24 cellular contexts compared by ENCODE assay signal in the genomic region with DNA sequence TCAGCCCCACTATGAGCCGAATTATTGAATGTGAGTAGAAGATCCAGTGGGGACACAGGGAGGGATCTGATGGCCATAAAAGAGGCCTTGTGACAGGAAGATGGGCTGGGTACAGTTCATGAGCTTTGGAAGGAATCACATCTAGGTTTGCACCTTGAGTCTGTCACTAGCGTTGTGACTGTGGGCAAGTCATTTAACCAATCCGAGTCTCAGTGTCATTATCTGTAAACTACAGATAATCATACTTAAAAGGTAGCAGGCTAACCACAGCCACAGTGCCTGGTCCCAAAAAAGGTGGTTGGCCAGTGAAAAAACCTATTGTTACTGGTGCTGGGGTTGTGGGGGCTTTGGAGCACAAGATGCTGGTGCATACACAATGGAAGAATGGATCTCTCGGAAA. TPM values are rescaled to one million over a fixed set of nuclear protein-coding genes. Genes with fewer than 3 reads are reported as not detected.
DNase-seq lines count a peak whose midpoint lies in the region; ATAC-seq and TF ChIP-seq lines count a peak whose summit lies in the region.
"Had no signal": no experiment of that assay in that cellular context is flagged by ENCODE, and none has a peak within 500 bp of the region (broad histone marks: within the 10 kb centered on the region; RNA-seq: fewer than 3 reads in every experiment).

No MANE protein-coding gene starts in this region.

- peak; percentile 37 for ATAC-seq in activated CD4-positive, alpha-beta T cell treated with anti-CD3 and anti-CD28 coated beads for 36 hours
- peak; percentile 38 for ATAC-seq in stimulated activated naive CD8-positive, alpha-beta T cell treated with anti-CD3 and anti-CD28 coated beads, Interleukin-15, amount 100 ng/mL, for 72 hours
- ATAC-seq in stimulated activated naive CD8-positive, alpha-beta T cell treated with anti-CD3 and anti-CD28 coated beads, Interleukin-15, Interleukin-2, amounts not matched to agents 100 U/mL and 50 U/mL, for 24 hours: no peak

- H3K27ac ChIP-seq in vagina: no peak overlapping the region
- no peak overlapping the region for H3K27ac ChIP-seq in caudate nucleus (ENCODE audit: low read depth, low read length)
- no peak overlapping the region for H3K27ac ChIP-seq in Peyer's patch
- H3K27ac ChIP-seq: 22Rv1; BLaER1 treated with 17β-estradiol and CSF1 and Interleukin-3, amounts not matched to agents 10 nM and 100 nM; KMS-11; SJCRH30 had no signal

- H3K27ac Mint-ChIP-seq in activated CD4-positive, alpha-beta T cell treated with anti-CD3 and anti-CD28 coated beads for 36 hours: no peak overlapping the region
- no peak overlapping the region for H3K27ac Mint-ChIP-seq in stimulated activated naive CD8-positive, alpha-beta T cell treated with anti-CD3 and anti-CD28 coated beads, Interleukin-15, amount 100 ng/mL, for 72 hours

- no peaks in the 10 kb centered on the region for H3K36me3 ChIP-seq in vagina
- no peaks in the 10 kb centered on the region for H3K36me3 ChIP-seq in Peyer's patch
- H3K36me3 ChIP-seq: BLaER1 treated with 17β-estradiol and CSF1 and Interleukin-3, amounts not matched to agents 10 nM and 100 nM; SJCRH30 had no signal

- TF ChIP-seq POLR2A in vagina (IDR thresholded peaks at IDR 0.05): no peak
- TF ChIP-seq POLR2A in Peyer's patch (IDR thresholded peaks at IDR 0.05): no peak

- H3K27me3 Mint-ChIP-seq in activated CD4-positive, alpha-beta T cell treated with anti-CD3 and anti-CD28 coated beads for 36 hours: no peaks in the 10 kb centered on the region
- H3K27me3 Mint-ChIP-seq in stimulated activated naive CD8-positive, alpha-beta T cell treated with anti-CD3 and anti-CD28 coated beads, Interleukin-15, amount 100 ng/mL, for 72 hours: no peaks in the 10 kb centered on the region

- H3K4me1 Mint-ChIP-seq in activated CD4-positive, alpha-beta T cell treated with anti-CD3 and anti-CD28 coated beads for 36 hours: peaks cover 20% of the 10 kb centered on the region
- peaks cover 14% of the 10 kb centered on the region for H3K4me1 Mint-ChIP-seq in stimulated activated naive CD8-positive, alpha-beta T cell treated with anti-CD3 and anti-CD28 coated beads, Interleukin-15, amount 100 ng/mL, for 72 hours

- POLR2A ChIA-PET in activated CD4-positive, alpha-beta T cell treated with anti-CD3 and anti-CD28 coated beads for 36 hours (lab: Charles Lee): no interaction called here

- CTCF ChIA-PET in activated CD4-positive, alpha-beta T cell treated with anti-CD3 and anti-CD28 coated beads for 36 hours (lab: Charles Lee): no interaction called here

- H3K4me3 Mint-ChIP-seq in activated CD4-positive, alpha-beta T cell treated with anti-CD3 and anti-CD28 coated beads for 36 hours: no peak overlapping the region
- no peak overlapping the region for H3K4me3 Mint-ChIP-seq in stimulated activated naive CD8-positive, alpha-beta T cell treated with anti-CD3 and anti-CD28 coated beads, Interleukin-15, amount 100 ng/mL, for 72 hours

- H3K27me3 ChIP-seq in vagina (no peaks in the 10 kb centered on the region), Peyer's patch (no peaks in the 10 kb centered on the region)
- H3K27me3 ChIP-seq: SJCRH30 had no signal

- TF ChIP-seq CTCF in vagina (IDR thresholded peaks at IDR 0.05) (no peak), Peyer's patch (IDR thresholded peaks at IDR 0.05) (no peak)

- no peaks in the 10 kb centered on the region for H3K9me3 Mint-ChIP-seq in activated CD4-positive, alpha-beta T cell treated with anti-CD3 and anti-CD28 coated beads for 36 hours (ENCODE audit: low read depth)
- no peaks in the 10 kb centered on the region for H3K9me3 Mint-ChIP-seq in stimulated activated naive CD8-positive, alpha-beta T cell treated with anti-CD3 and anti-CD28 coated beads, Interleukin-15, amount 100 ng/mL, for 72 hours

- H3K36me3 Mint-ChIP-seq in activated CD4-positive, alpha-beta T cell treated with anti-CD3 and anti-CD28 coated beads for 36 hours (ENCODE audit: low read depth): no peaks in the 10 kb centered on the region

- no peaks in the 10 kb centered on the region for H3K4me1 ChIP-seq in vagina
- peaks cover 0 to 9% (median 3%) of the 10 kb centered on the region in 4 donors for H3K4me1 ChIP-seq in Peyer's patch

- H3K4me3 ChIP-seq in vagina (no peak overlapping the region), Peyer's patch (no peak overlapping the region)
- H3K4me3 ChIP-seq: BLaER1 treated with 17β-estradiol and CSF1 and Interleukin-3, amounts not matched to agents 10 nM and 100 nM; SJCRH30 had no signal

- no peaks in the 10 kb centered on the region for H3K9me3 ChIP-seq in vagina
- H3K9me3 ChIP-seq in Peyer's patch: no peaks in the 10 kb centered on the region
- H3K9me3 ChIP-seq: SJCRH30 had no signal

- intact Hi-C loops in activated CD4-positive, alpha-beta T cell treated with anti-CD3 and anti-CD28 coated beads for 36 hours (cut with DNase I, micrococcal nuclease): no loop called here
- intact Hi-C loops in vagina (cut with DNase I): no loop called here

- DNase-seq in activated CD4-positive, alpha-beta T cell treated with anti-CD3 and anti-CD28 coated beads for 36 hours: peak; percentile 6
- no peak for DNase-seq in activated CD4-positive, alpha-beta T cell treated with anti-CD3 and anti-CD28 coated beads, Interleukin-2, amount 50 U/mL, for 1 hour
- no peak for DNase-seq in stimulated activated naive CD8-positive, alpha-beta T cell treated with anti-CD3 and anti-CD28 coated beads, Interleukin-15, amount 100 ng/mL, for 72 hours
- DNase-seq in stimulated activated naive CD8-positive, alpha-beta T cell treated with anti-CD3 and anti-CD28 coated beads, Interleukin-15, Interleukin-2, amounts not matched to agents 100 U/mL and 50 U/mL, for 24 hours: no peak
- DNase-seq in ecto neural progenitor cell (ENCODE audit: low spot score) (peak; percentile 1), vagina (ENCODE audit: extremely low spot score in 2 of 2) (no peak), caudate nucleus (lab: John Stamatoyannopoulos, UW) (no peak), Peyer's patch (no peak)
- DNase-seq: EL, GF-D8, GOT3, HCEC 1CT, NCI-H1694, NCI-H2081, NCI-H2171, NCI-H345, NCI-H524, NCI-H774, SJCRH30 had no signal

RNA-seq across cellular contexts. Expression of a gene that starts 3.8 kb away (rescaled TPM):
- total RNA-seq in activated CD4-positive, alpha-beta T cell treated with anti-CD3 and anti-CD28 coated beads for 36 hours: not detected
- not detected for total RNA-seq in vagina
- not detected for total RNA-seq in Peyer's patch
- total RNA-seq: MCF 10A, OCI-LY7, SJCRH30 had no signal

RNA-seq across cellular contexts. Expression of a gene that starts 13.0 kb away (rescaled TPM):
- not detected for total RNA-seq in activated CD4-positive, alpha-beta T cell treated with anti-CD3 and anti-CD28 coated beads for 36 hours
- total RNA-seq in vagina (3.4 TPM), Peyer's patch (1 to 10 TPM in 1 of 4 donors, under 1 TPM in 1, not detected in 2; 0.67 to 1.7 TPM)
- total RNA-seq: MCF 10A, OCI-LY7, SJCRH30 had no signal

RNA-seq across cellular contexts. Expression of a gene that starts 25.2 kb away (rescaled TPM):
- total RNA-seq in activated CD4-positive, alpha-beta T cell treated with anti-CD3 and anti-CD28 coated beads for 36 hours: not detected
- total RNA-seq in vagina (39.8 TPM), Peyer's patch (10 to 100 TPM in 1 of 4 donors, 1 to 10 TPM in 3; 3.7 to 20.6 (median 5.4) TPM)
- total RNA-seq: OCI-LY7 had no signal

RNA-seq across cellular contexts. Expression of a gene that starts 31.2 kb away (rescaled TPM):
- total RNA-seq in activated CD4-positive, alpha-beta T cell treated with anti-CD3 and anti-CD28 coated beads for 36 hours: 1 to 10 TPM; 5.6 to 6.7 TPM
- total RNA-seq in vagina (2.9 TPM), Peyer's patch (1 to 10 TPM in 2 of 4 donors, under 1 TPM in 2; 0.35 to 7.4 (median 1.8) TPM)

RNA-seq across cellular contexts. Expression of a gene that starts 57.6 kb away (rescaled TPM):
- 10 to 100 TPM; 21.9 to 26.1 TPM for total RNA-seq in activated CD4-positive, alpha-beta T cell treated with anti-CD3 and anti-CD28 coated beads for 36 hours
- 18.9 TPM for total RNA-seq in vagina
- 10 to 100 TPM in 2 of 4 donors, 1 to 10 TPM in 2; 3.6 to 49.5 (median 16.1) TPM for total RNA-seq in Peyer's patch

Comparison
In these comparisons a context has a peak if more than half of its experiments do, and no peak if none do; other contexts are left out.
1. DNase-seq: peak in activated CD4-positive, alpha-beta T cell treated with anti-CD3 and anti-CD28 coated beads for 36 hours (single experiment) and ecto neural progenitor cell (single experiment); none in activated CD4-positive, alpha-beta T cell treated with anti-CD3 and anti-CD28 coated beads, Interleukin-2, amount 50 U/mL, for 1 hour (single experiment), stimulated activated naive CD8-positive, alpha-beta T cell treated with anti-CD3 and anti-CD28 coated beads, Interleukin-15, amount 100 ng/mL, for 72 hours (0 of 2), stimulated activated naive CD8-positive, alpha-beta T cell treated with anti-CD3 and anti-CD28 coated beads, Interleukin-15, Interleukin-2, amounts not matched to agents 100 U/mL and 50 U/mL, for 24 hours (single experiment), vagina (0 of 2), caudate nucleus (0 of 61) and Peyer's patch (0 of 3).
2. RNA of a gene that starts 25.2 kb away (total RNA-seq): 39.8 TPM in vagina (single experiment) and 3.7 to 20.6 TPM in Peyer's patch; not detected in activated CD4-positive, alpha-beta T cell treated with anti-CD3 and anti-CD28 coated beads for 36 hours; every median in the first group is over 4 times any median in the second.